In genomic region chr5:16067415-16067814, GRCh38 we compare ENCODE assay signal across 1 cellular context.
TF ChIP-seq lines count a peak whose summit lies in the region.

No MANE protein-coding gene starts in this region.

TF ChIP-seq in GM12878, 131 proteins besides CTCF, POLR2A, EP300 and RAD21 (continued from another document):
- TF ChIP-seq, protein P1, sequence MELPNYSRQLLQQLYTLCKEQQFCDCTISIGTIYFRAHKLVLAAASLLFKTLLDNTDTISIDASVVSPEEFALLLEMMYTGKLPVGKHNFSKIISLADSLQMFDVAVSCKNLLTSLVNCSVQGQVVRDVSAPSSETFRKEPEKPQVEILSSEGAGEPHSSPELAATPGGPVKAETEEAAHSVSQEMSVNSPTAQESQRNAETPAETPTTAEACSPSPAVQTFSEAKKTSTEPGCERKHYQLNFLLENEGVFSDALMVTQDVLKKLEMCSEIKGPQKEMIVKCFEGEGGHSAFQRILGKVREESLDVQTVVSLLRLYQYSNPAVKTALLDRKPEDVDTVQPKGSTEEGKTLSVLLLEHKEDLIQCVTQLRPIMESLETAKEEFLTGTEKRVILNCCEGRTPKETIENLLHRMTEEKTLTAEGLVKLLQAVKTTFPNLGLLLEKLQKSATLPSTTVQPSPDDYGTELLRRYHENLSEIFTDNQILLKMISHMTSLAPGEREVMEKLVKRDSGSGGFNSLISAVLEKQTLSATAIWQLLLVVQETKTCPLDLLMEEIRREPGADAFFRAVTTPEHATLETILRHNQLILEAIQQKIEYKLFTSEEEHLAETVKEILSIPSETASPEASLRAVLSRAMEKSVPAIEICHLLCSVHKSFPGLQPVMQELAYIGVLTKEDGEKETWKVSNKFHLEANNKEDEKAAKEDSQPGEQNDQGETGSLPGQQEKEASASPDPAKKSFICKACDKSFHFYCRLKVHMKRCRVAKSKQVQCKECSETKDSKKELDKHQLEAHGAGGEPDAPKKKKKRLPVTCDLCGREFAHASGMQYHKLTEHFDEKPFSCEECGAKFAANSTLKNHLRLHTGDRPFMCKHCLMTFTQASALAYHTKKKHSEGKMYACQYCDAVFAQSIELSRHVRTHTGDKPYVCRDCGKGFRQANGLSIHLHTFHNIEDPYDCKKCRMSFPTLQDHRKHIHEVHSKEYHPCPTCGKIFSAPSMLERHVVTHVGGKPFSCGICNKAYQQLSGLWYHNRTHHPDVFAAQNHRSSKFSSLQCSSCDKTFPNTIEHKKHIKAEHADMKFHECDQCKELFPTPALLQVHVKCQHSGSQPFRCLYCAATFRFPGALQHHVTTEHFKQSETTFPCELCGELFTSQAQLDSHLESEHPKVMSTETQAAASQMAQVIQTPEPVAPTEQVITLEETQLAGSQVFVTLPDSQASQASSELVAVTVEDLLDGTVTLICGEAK (IDR thresholded peaks at IDR 0.05; ENCODE audit: borderline replicate concordance), result no peak
- peak; percentile 88 for TF ChIP-seq BCL11A (IDR thresholded peaks at IDR 0.05; ENCODE audit: low read depth, low read length)
- 0 out of 2 replicates have a peak, but pooled peaks have one; percentile 18 for TF ChIP-seq ZSCAN29 (IDR thresholded peaks at IDR 0.05)
- peak; percentile 57 for TF ChIP-seq MEF2B (IDR thresholded peaks at IDR 0.05; ENCODE audit: partially characterized antibody, poor library complexity, severe bottlenecking)
- peak; percentile 16 for TF ChIP-seq SMAD1 (IDR thresholded peaks at IDR 0.05; ENCODE audit: low read depth, partially characterized antibody)
- TF ChIP-seq BACH1 (IDR thresholded peaks at IDR 0.05; ENCODE audit: borderline replicate concordance), result peak; percentile 79; the same call in 1 of the 2 replicates
- TF ChIP-seq, protein P2, sequence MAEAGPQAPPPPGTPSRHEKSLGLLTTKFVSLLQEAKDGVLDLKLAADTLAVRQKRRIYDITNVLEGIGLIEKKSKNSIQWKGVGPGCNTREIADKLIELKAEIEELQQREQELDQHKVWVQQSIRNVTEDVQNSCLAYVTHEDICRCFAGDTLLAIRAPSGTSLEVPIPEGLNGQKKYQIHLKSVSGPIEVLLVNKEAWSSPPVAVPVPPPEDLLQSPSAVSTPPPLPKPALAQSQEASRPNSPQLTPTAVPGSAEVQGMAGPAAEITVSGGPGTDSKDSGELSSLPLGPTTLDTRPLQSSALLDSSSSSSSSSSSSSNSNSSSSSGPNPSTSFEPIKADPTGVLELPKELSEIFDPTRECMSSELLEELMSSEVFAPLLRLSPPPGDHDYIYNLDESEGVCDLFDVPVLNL (IDR thresholded peaks at IDR 0.05; ENCODE audit: low read depth, low read length), result no peak
- peak; percentile 90 for TF ChIP-seq SPI1 (IDR thresholded peaks at IDR 0.05; ENCODE audit: borderline replicate concordance, insufficient read depth, low read depth, low read length)
- TF ChIP-seq, protein P3, sequence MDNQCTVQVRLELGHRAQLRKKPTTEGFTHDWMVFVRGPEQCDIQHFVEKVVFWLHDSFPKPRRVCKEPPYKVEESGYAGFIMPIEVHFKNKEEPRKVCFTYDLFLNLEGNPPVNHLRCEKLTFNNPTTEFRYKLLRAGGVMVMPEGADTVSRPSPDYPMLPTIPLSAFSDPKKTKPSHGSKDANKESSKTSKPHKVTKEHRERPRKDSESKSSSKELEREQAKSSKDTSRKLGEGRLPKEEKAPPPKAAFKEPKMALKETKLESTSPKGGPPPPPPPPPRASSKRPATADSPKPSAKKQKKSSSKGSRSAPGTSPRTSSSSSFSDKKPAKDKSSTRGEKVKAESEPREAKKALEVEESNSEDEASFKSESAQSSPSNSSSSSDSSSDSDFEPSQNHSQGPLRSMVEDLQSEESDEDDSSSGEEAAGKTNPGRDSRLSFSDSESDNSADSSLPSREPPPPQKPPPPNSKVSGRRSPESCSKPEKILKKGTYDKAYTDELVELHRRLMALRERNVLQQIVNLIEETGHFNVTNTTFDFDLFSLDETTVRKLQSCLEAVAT (IDR thresholded peaks at IDR 0.05), result peak; percentile 81
- TF ChIP-seq MTA3 (IDR thresholded peaks at IDR 0.05; ENCODE audit: borderline replicate concordance, low read length), result no peak
- TF ChIP-seq E4F1 (IDR thresholded peaks at IDR 0.05; ENCODE audit: borderline replicate concordance, partially characterized antibody), result no peak
- peak; percentile 67; the same call in 1 of the 2 replicates for TF ChIP-seq CHD2 (IDR thresholded peaks at IDR 0.05; ENCODE audit: borderline replicate concordance, low read depth, low read length)
- TF ChIP-seq KLF5 (IDR thresholded peaks at IDR 0.05; ENCODE audit: partially characterized antibody), result no peak
- TF ChIP-seq, protein P4, sequence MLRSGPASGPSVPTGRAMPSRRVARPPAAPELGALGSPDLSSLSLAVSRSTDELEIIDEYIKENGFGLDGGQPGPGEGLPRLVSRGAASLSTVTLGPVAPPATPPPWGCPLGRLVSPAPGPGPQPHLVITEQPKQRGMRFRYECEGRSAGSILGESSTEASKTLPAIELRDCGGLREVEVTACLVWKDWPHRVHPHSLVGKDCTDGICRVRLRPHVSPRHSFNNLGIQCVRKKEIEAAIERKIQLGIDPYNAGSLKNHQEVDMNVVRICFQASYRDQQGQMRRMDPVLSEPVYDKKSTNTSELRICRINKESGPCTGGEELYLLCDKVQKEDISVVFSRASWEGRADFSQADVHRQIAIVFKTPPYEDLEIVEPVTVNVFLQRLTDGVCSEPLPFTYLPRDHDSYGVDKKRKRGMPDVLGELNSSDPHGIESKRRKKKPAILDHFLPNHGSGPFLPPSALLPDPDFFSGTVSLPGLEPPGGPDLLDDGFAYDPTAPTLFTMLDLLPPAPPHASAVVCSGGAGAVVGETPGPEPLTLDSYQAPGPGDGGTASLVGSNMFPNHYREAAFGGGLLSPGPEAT (IDR thresholded peaks at IDR 0.05; ENCODE audit: low read depth), result peak; percentile 42; the same call in 1 of the 2 replicates
- TF ChIP-seq, protein P5, sequence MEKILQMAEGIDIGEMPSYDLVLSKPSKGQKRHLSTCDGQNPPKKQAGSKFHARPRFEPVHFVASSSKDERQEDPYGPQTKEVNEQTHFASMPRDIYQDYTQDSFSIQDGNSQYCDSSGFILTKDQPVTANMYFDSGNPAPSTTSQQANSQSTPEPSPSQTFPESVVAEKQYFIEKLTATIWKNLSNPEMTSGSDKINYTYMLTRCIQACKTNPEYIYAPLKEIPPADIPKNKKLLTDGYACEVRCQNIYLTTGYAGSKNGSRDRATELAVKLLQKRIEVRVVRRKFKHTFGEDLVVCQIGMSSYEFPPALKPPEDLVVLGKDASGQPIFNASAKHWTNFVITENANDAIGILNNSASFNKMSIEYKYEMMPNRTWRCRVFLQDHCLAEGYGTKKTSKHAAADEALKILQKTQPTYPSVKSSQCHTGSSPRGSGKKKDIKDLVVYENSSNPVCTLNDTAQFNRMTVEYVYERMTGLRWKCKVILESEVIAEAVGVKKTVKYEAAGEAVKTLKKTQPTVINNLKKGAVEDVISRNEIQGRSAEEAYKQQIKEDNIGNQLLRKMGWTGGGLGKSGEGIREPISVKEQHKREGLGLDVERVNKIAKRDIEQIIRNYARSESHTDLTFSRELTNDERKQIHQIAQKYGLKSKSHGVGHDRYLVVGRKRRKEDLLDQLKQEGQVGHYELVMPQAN (conservative IDR thresholded peaks at IDR 0.05), result no peak
- TF ChIP-seq IKZF2 (IDR thresholded peaks at IDR 0.05), result peak; percentile 86 to 88
- no peak for TF ChIP-seq RFX5 (IDR thresholded peaks at IDR 0.05; ENCODE audit: low read depth, low read length)
- peak in 1 of 2 experiments; percentile 60; a peak in 2 of 4 replicates for TF ChIP-seq BHLHE40 (IDR thresholded peaks at IDR 0.05; ENCODE audit: borderline replicate concordance in 1 of 2, low read depth in 2 of 2, low read length in 1 of 2)
- TF ChIP-seq SKIL (IDR thresholded peaks at IDR 0.05; ENCODE audit: low read depth, poor library complexity, severe bottlenecking), result peak; percentile 24
- TF ChIP-seq PAX5 (IDR thresholded peaks at IDR 0.05; ENCODE audit: borderline replicate concordance, low read depth, low read length), result 0 out of 2 replicates have a peak, but pooled peaks have one; percentile 47
- TF ChIP-seq BMI1 (IDR thresholded peaks at IDR 0.05; ENCODE audit: borderline replicate concordance), result peak; percentile 66; the same call in 1 of the 2 replicates
- peak; percentile 52; the same call in 1 of the 2 replicates for TF ChIP-seq ZNF217 (IDR thresholded peaks at IDR 0.05)
- TF ChIP-seq PKNOX1 (IDR thresholded peaks at IDR 0.05), result no peak
- peak; percentile 93; the same call in 1 of the 2 replicates for TF ChIP-seq TCF12 (IDR thresholded peaks at IDR 0.05; ENCODE audit: low read depth, low read length)
- no peak for TF ChIP-seq KAT2A (conservative IDR thresholded peaks at IDR 0.05; ENCODE audit: control insufficient read depth, low read depth, low read length)
- no peak for TF ChIP-seq TARDBP (IDR thresholded peaks at IDR 0.05; ENCODE audit: borderline replicate concordance)
- peak; percentile 21; the same call in 1 of the 3 replicates for TF ChIP-seq POU2F2 (IDR thresholded peaks at IDR 0.05; ENCODE audit: borderline replicate concordance, low read depth, low read length)
- peak; percentile 75; the same call in 1 of the 2 replicates for TF ChIP-seq NBN (IDR thresholded peaks at IDR 0.05)
- no peak for TF ChIP-seq POLR2AphosphoS5 (IDR thresholded peaks at IDR 0.05; ENCODE audit: low read length)
- peak; percentile 97 for TF ChIP-seq DPF2 (IDR thresholded peaks at IDR 0.05)
